Comparison of ENCODE assay signal across 8 cellular contexts in the genomic region with DNA sequence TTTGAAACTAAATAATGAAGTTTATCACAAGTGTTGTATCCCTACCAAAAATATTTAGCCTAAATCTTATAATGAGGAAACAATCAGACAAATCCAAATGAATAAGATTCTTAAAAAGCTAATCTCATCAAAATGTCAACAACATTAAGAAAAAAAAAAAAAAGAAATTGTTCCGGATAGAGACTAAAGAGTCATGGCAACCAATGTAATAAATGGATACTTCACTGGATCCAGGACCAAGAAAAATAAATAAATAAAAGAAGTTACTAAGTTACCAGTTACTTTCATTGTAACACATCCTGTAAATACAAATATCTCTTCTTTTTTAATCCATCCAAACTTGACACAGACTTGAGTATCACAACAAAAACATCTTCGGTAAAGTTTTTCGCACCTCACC. TPM values are rescaled to one million over a fixed set of nuclear protein-coding genes. Genes with fewer than 3 reads are reported as not detected.
DNase-seq lines count a peak whose midpoint lies in the region; ATAC-seq and TF ChIP-seq lines count a peak whose summit lies in the region.

No MANE protein-coding gene starts in this region.

- H3K4me1 ChIP-seq in adrenal gland (replicated peaks in 1 of 2) (peaks cover 0 to 34% of the 10 kb centered on the region in 2 donors), left lung (peaks cover 12 to 37% of the 10 kb centered on the region in 2 donors), tibial nerve (peaks cover 0 to 40% (median 7%) of the 10 kb centered on the region in 4 donors)

- no peak for TF ChIP-seq CTCF in adrenal gland (IDR thresholded peaks at IDR 0.05)
- TF ChIP-seq CTCF in left lung (IDR thresholded peaks at IDR 0.05) = no peak
- no peak for TF ChIP-seq CTCF in tibial nerve (IDR thresholded peaks at IDR 0.05)

- H3K27ac Mint-ChIP-seq in activated naive CD4-positive, alpha-beta T cell treated with anti-CD3 and anti-CD28 coated beads for 36 hours = peak overlapping the region; percentile 99

- TF ChIP-seq POLR2A in adrenal gland (IDR thresholded peaks at IDR 0.05) = no peak
- TF ChIP-seq POLR2A in tibial nerve (IDR thresholded peaks at IDR 0.05) = no peak

- no peak for DNase-seq in activated naive CD4-positive, alpha-beta T cell treated with anti-CD3 and anti-CD28 coated beads for 36 hours
- DNase-seq in activated naive CD4-positive, alpha-beta T cell (lab: John Stamatoyannopoulos, UW) = no peak
- no peak for DNase-seq in adrenal gland
- no peak for DNase-seq in left lung
- DNase-seq in tibial nerve (ENCODE audit: low spot score in 2 of 2) = no peak
- no peak for DNase-seq in NCI-H1105 (lab: John Stamatoyannopoulos, UW)
- no peak for DNase-seq in NCI-H2107 (lab: John Stamatoyannopoulos, UW)
- no peak for DNase-seq in NCI-H510A (lab: John Stamatoyannopoulos, UW)

- no peaks in the 10 kb centered on the region for H3K27me3 Mint-ChIP-seq in activated naive CD4-positive, alpha-beta T cell treated with anti-CD3 and anti-CD28 coated beads for 36 hours (ENCODE audit: low read depth)

- no peaks in the 10 kb centered on the region for H3K9me3 ChIP-seq in adrenal gland (replicated peaks in 1 of 3)
- no peaks in the 10 kb centered on the region for H3K9me3 ChIP-seq in left lung
- H3K9me3 ChIP-seq in tibial nerve = no peaks in the 10 kb centered on the region

- intact Hi-C loops in activated naive CD4-positive, alpha-beta T cell treated with anti-CD3 and anti-CD28 coated beads for 36 hours (cut with micrococcal nuclease) = loop anchor here (1.0 to 10.0 kb wide), 8 partner anchors 42 to 1381 kb away; partner anchors contain the start of genes ACTL6A, DNAJC19, FXR1 and MFN1
- intact Hi-C loops in adrenal gland (cut with DNase I) = no loop called here
- intact Hi-C loops in left lung (cut with DNase I) = no loop called here

- peak overlapping the region; percentile 100 for H3K4me3 Mint-ChIP-seq in activated naive CD4-positive, alpha-beta T cell treated with anti-CD3 and anti-CD28 coated beads for 36 hours

- H3K9me3 Mint-ChIP-seq in activated naive CD4-positive, alpha-beta T cell treated with anti-CD3 and anti-CD28 coated beads for 36 hours = no peaks in the 10 kb centered on the region

- no peaks in the 10 kb centered on the region for H3K27me3 ChIP-seq in adrenal gland
- H3K27me3 ChIP-seq in left lung = no peaks in the 10 kb centered on the region
- no peaks in the 10 kb centered on the region for H3K27me3 ChIP-seq in tibial nerve

- ATAC-seq in left lung = peak; percentile 2

- peaks cover 0 to 35% of the 10 kb centered on the region in 2 donors for H3K36me3 ChIP-seq in adrenal gland (replicated peaks in 1 of 2)
- H3K36me3 ChIP-seq in left lung = peaks cover 0 to 35% of the 10 kb centered on the region in 2 donors
- H3K36me3 ChIP-seq in tibial nerve = peaks cover under 1 to 32% (median 3%) of the 10 kb centered on the region in 3 donors

- peaks cover 41% of the 10 kb centered on the region for H3K4me1 Mint-ChIP-seq in activated naive CD4-positive, alpha-beta T cell treated with anti-CD3 and anti-CD28 coated beads for 36 hours (ENCODE audit: low read depth)

- H3K4me3 ChIP-seq in adrenal gland (peak overlapping the region in 2 of 4 donors; percentile 73 to 79), left lung (peak overlapping the region; percentile 78 to 83), tibial nerve (peak overlapping the region; percentile 77 to 84 (median 78))

- H3K27ac ChIP-seq in adrenal gland (peak overlapping the region in 4 of 5 donors; percentile 74 to 97 (median 88)), left lung (peak overlapping the region; percentile 87 to 95), tibial nerve (peak overlapping the region; percentile 75 to 93 (median 90))

- 0 to 5% (median 2%) methylated on average over 3 of the region's 3 CpGs for WGBS in adrenal gland, 4 donors
- WGBS in tibial nerve, 2 donors = 1 to 2% methylated on average over 3 of the region's 3 CpGs

- no peak for TF ChIP-seq EP300 in tibial nerve (IDR thresholded peaks at IDR 0.05)

- CTCF ChIA-PET in activated naive CD4-positive, alpha-beta T cell treated with anti-CD3 and anti-CD28 coated beads for 36 hours (lab: Charles Lee) = no interaction called here

- peaks cover 17% of the 10 kb centered on the region for H3K36me3 Mint-ChIP-seq in activated naive CD4-positive, alpha-beta T cell treated with anti-CD3 and anti-CD28 coated beads for 36 hours (ENCODE audit: low read depth)

RNA-seq across cellular contexts. Expression of gene MRPL47, which starts 0.6 kb away (rescaled TPM):
- 10 to 100 TPM; 48.8 to 50.4 TPM for total RNA-seq in activated naive CD4-positive, alpha-beta T cell treated with anti-CD3 and anti-CD28 coated beads for 36 hours
- total RNA-seq in adrenal gland = 10 to 100 TPM; 15.9 to 56.6 (median 32.1) TPM
- 100 to 1,000 TPM in 1 of 3 donors, 10 to 100 TPM in 2; 62.1 to 108 (median 94.0) TPM for polyA plus RNA-seq in adrenal gland
- 10 to 100 TPM; 27.7 to 33.4 TPM for total RNA-seq in left lung
- 10 to 100 TPM; 14.9 to 22.2 (median 21.0) TPM for total RNA-seq in tibial nerve

RNA-seq across cellular contexts. Expression of gene NDUFB5, which starts 0.8 kb away (rescaled TPM):
- total RNA-seq in activated naive CD4-positive, alpha-beta T cell treated with anti-CD3 and anti-CD28 coated beads for 36 hours = 100 to 1,000 TPM; 148 to 151 TPM
- 100 to 1,000 TPM; 129 to 200 (median 173) TPM for total RNA-seq in adrenal gland
- polyA plus RNA-seq in adrenal gland = 100 to 1,000 TPM; 105 to 240 (median 126) TPM
- 100 to 1,000 TPM in 1 of 2 donors, 10 to 100 TPM in 1; 79.1 to 111 TPM for total RNA-seq in left lung
- total RNA-seq in tibial nerve = 100 to 1,000 TPM in 1 of 4 donors, 10 to 100 TPM in 3; 45.9 to 101 (median 66.4) TPM

RNA-seq across cellular contexts. Expression of gene ACTL6A, which starts 41.1 kb away (rescaled TPM):
- total RNA-seq in activated naive CD4-positive, alpha-beta T cell treated with anti-CD3 and anti-CD28 coated beads for 36 hours = 10 to 100 TPM; 89.2 to 90.0 TPM
- 10 to 100 TPM; 28.9 to 62.9 (median 35.1) TPM for total RNA-seq in adrenal gland
- polyA plus RNA-seq in adrenal gland = 10 to 100 TPM; 49.0 to 57.2 (median 50.7) TPM
- 10 to 100 TPM; 33.6 to 43.8 TPM for total RNA-seq in left lung
- 10 to 100 TPM; 25.7 to 52.5 (median 36.3) TPM for total RNA-seq in tibial nerve

RNA-seq across cellular contexts. Expression of gene USP13, which starts 49.0 kb away (rescaled TPM):
- total RNA-seq in activated naive CD4-positive, alpha-beta T cell treated with anti-CD3 and anti-CD28 coated beads for 36 hours = 10 to 100 TPM; 12.0 to 12.1 TPM
- total RNA-seq in adrenal gland (10 to 100 TPM; 28.3 to 61.1 (median 48.1) TPM), left lung (10 to 100 TPM; 16.3 to 23.8 TPM), tibial nerve (10 to 100 TPM in 3 of 4 donors, 1 to 10 TPM in 1; 9.8 to 16.7 (median 14.2) TPM)
- 10 to 100 TPM in 1 of 3 donors, 1 to 10 TPM in 2; 6.9 to 28.4 (median 9.3) TPM for polyA plus RNA-seq in adrenal gland
